21 cellular contexts compared by ENCODE assay signal in genomic region chr12:14696265-14696741, GRCh38. TPM values are rescaled to one million over a fixed set of nuclear protein-coding genes. Genes with fewer than 3 reads are reported as not detected.
DNase-seq lines count a peak whose midpoint lies in the region; FAIRE-seq and TF ChIP-seq lines count a peak whose summit lies in the region.
"Had no signal": no experiment of that assay in that cellular context is flagged by ENCODE, and none has a peak within 500 bp of the region (broad histone marks: within the 10 kb centered on the region; RNA-seq: fewer than 3 reads in every experiment).

TSS of gene GUCY2C (minus strand) at chr12:14696599. CDS start at chr12:14696448, 151 bp downstream.

- TF ChIP-seq CTCF in sigmoid colon (IDR thresholded peaks at IDR 0.05) = no peak

- H3K36me3 ChIP-seq in duodenal mucosa (ENCODE audit: control insufficient read depth in 1 of 2, insufficient read depth in 2 of 2, low read length in 2 of 2) = no peaks in the 10 kb centered on the region
- no peaks in the 10 kb centered on the region for H3K36me3 ChIP-seq in muscle layer of duodenum (ENCODE audit: control insufficient read depth in 1 of 2, insufficient read depth in 2 of 2, low read length in 2 of 2)
- no peaks in the 10 kb centered on the region for H3K36me3 ChIP-seq in sigmoid colon

- CTCF ChIA-PET in activated naive CD4-positive, alpha-beta T cell treated with anti-CD3 and anti-CD28 coated beads for 36 hours (lab: Charles Lee) = no interaction called here

- peak within 1 kb of the TSS; percentile 74 for H3K27ac ChIP-seq in duodenal mucosa (ENCODE audit: low read depth, low read length)
- H3K27ac ChIP-seq in muscle layer of duodenum (ENCODE audit: low read length) = peak within 1 kb of the TSS; percentile 82
- H3K27ac ChIP-seq in sigmoid colon = no peak within 1 kb of the TSS
- H3K27ac ChIP-seq: 22Rv1 had no signal

- H3K36me3 Mint-ChIP-seq in activated naive CD4-positive, alpha-beta T cell treated with anti-CD3 and anti-CD28 coated beads, Interleukin-2, amount 50 U/mL, for 24 hours = no peaks in the 10 kb centered on the region
- no peaks in the 10 kb centered on the region for H3K36me3 Mint-ChIP-seq in activated naive CD4-positive, alpha-beta T cell treated with anti-CD3 and anti-CD28 coated beads for 36 hours (ENCODE audit: low read depth)
- H3K36me3 Mint-ChIP-seq: CD14-positive monocyte had no signal

- H3K4me1 ChIP-seq in duodenal mucosa (ENCODE audit: control insufficient read depth in 1 of 2, insufficient read depth in 2 of 2, low read length in 2 of 2) (peaks cover 0 to 8% of the 10 kb centered on the region in 2 donors), muscle layer of duodenum (ENCODE audit: control insufficient read depth in 1 of 2, insufficient read depth in 2 of 2, low read length in 2 of 2) (no peaks in the 10 kb centered on the region), sigmoid colon (peaks cover 0 to 8% (median 5%) of the 10 kb centered on the region in 4 donors)

- H3K27ac Mint-ChIP-seq in activated naive CD4-positive, alpha-beta T cell treated with anti-CD3 and anti-CD28 coated beads, Interleukin-2, amount 50 U/mL, for 24 hours = peak within 1 kb of the TSS; percentile 36
- H3K27ac Mint-ChIP-seq in activated naive CD4-positive, alpha-beta T cell treated with anti-CD3 and anti-CD28 coated beads for 36 hours = no peak within 1 kb of the TSS

- H3K4me3 Mint-ChIP-seq in activated naive CD4-positive, alpha-beta T cell treated with anti-CD3 and anti-CD28 coated beads, Interleukin-2, amount 50 U/mL, for 24 hours = no peak within 1 kb of the TSS
- no peak within 1 kb of the TSS for H3K4me3 Mint-ChIP-seq in activated naive CD4-positive, alpha-beta T cell treated with anti-CD3 and anti-CD28 coated beads for 36 hours
- H3K4me3 Mint-ChIP-seq: CD14-positive monocyte had no signal

- H3K9me3 Mint-ChIP-seq in activated naive CD4-positive, alpha-beta T cell treated with anti-CD3 and anti-CD28 coated beads, Interleukin-2, amount 50 U/mL, for 24 hours = no peaks in the 10 kb centered on the region
- no peaks in the 10 kb centered on the region for H3K9me3 Mint-ChIP-seq in activated naive CD4-positive, alpha-beta T cell treated with anti-CD3 and anti-CD28 coated beads for 36 hours

- peak within 1 kb of the TSS; percentile 83 to 86 for H3K4me3 ChIP-seq in duodenal mucosa (ENCODE audit: low read depth in 1 of 2, low read length in 2 of 2)
- peak within 1 kb of the TSS in 1 of 2 donors; percentile 55 for H3K4me3 ChIP-seq in muscle layer of duodenum (ENCODE audit: low read depth in 1 of 2, low read length in 2 of 2)
- no peak within 1 kb of the TSS for H3K4me3 ChIP-seq in sigmoid colon

- H3K9me3 ChIP-seq in duodenal mucosa (ENCODE audit: control insufficient read depth in 1 of 2, low read length in 2 of 2) (no peaks in the 10 kb centered on the region), muscle layer of duodenum (ENCODE audit: control insufficient read depth in 1 of 2, low read length in 2 of 2) (no peaks in the 10 kb centered on the region), sigmoid colon (no peaks in the 10 kb centered on the region)

- DNase-seq in activated naive CD4-positive, alpha-beta T cell treated with anti-CD3 and anti-CD28 coated beads for 36 hours = no peak
- no peak for DNase-seq in urothelium cell line (ENCODE audit: low spot score)
- no peak for DNase-seq in iPS-NIHi11 (ENCODE audit: low spot score)
- no peak for DNase-seq in activated gamma-delta T cell treated with Interleukin-2 at 50 U/mL for 16 hours
- no peak for DNase-seq in sigmoid colon
- DNase-seq: DND-41, KBM-7, NCI-H1105 treated with DMSO at 0.1 percent for 48 hours, NCI-H1694, NCI-H2081 treated with DMSO at 0.1 percent for 48 hours, NCI-H510A, NCI-H774, OCI-M1, RPMI8226, SIG-M5 had no signal

- H3K27me3 ChIP-seq in duodenal mucosa (ENCODE audit: control insufficient read depth in 1 of 2, insufficient read depth in 2 of 2, low read length in 2 of 2) (no peaks in the 10 kb centered on the region), muscle layer of duodenum (ENCODE audit: low read depth, low read length) (no peaks in the 10 kb centered on the region), sigmoid colon (no peaks in the 10 kb centered on the region)

- peak within 1 kb of the TSS; percentile 91 to 93 for H3K9ac ChIP-seq in duodenal mucosa (ENCODE audit: low read depth in 1 of 2, low read length in 2 of 2)

- TF ChIP-seq EP300 in sigmoid colon (IDR thresholded peaks at IDR 0.05) = no peak

- peak; percentile 75 for FAIRE-seq in urothelium cell line (lab: Jason Lieb, UNC)

- H3K27me3 Mint-ChIP-seq in activated naive CD4-positive, alpha-beta T cell treated with anti-CD3 and anti-CD28 coated beads, Interleukin-2, amount 50 U/mL, for 24 hours = peaks cover 8% of the 10 kb centered on the region
- peaks cover 4% of the 10 kb centered on the region for H3K27me3 Mint-ChIP-seq in activated naive CD4-positive, alpha-beta T cell treated with anti-CD3 and anti-CD28 coated beads for 36 hours (ENCODE audit: low read depth)

- TF ChIP-seq POLR2A in sigmoid colon (IDR thresholded peaks at IDR 0.05) = no peak

- 15 to 68% methylated on average over 8 of the region's 8 CpGs for WGBS in sigmoid colon, 2 donors

- H3K4me1 Mint-ChIP-seq in activated naive CD4-positive, alpha-beta T cell treated with anti-CD3 and anti-CD28 coated beads, Interleukin-2, amount 50 U/mL, for 24 hours = no peaks in the 10 kb centered on the region
- no peaks in the 10 kb centered on the region for H3K4me1 Mint-ChIP-seq in activated naive CD4-positive, alpha-beta T cell treated with anti-CD3 and anti-CD28 coated beads for 36 hours (ENCODE audit: low read depth)

- intact Hi-C loops in activated naive CD4-positive, alpha-beta T cell treated with anti-CD3 and anti-CD28 coated beads for 36 hours (cut with micrococcal nuclease) = no loop called here
- intact Hi-C loops in sigmoid colon (cut with DNase I) = no loop called here

RNA-seq across cellular contexts. Expression of gene GUCY2C, which starts in this region (rescaled TPM):
- not detected for total RNA-seq in activated naive CD4-positive, alpha-beta T cell treated with anti-CD3 and anti-CD28 coated beads for 36 hours
- under 1 TPM in 1 of 4 donors, not detected in 3; 0.55 TPM for total RNA-seq in sigmoid colon
- polyA plus RNA-seq in sigmoid colon = 10 to 100 TPM in 1 of 3 donors, 1 to 10 TPM in 2; 8.4 to 26.9 (median 9.0) TPM
- total RNA-seq: G401 had no signal

Comparison
In these comparisons a context has a peak if more than half of its experiments do, and no peak if none do; other contexts are left out.
1. H3K27ac ChIP-seq: peak in duodenal mucosa (single experiment) and muscle layer of duodenum (single experiment); none in sigmoid colon (0 of 4).
2. H3K4me3 ChIP-seq: peak in duodenal mucosa (2 of 2); none in sigmoid colon (0 of 4).